In genomic region chr2:138922973-138923563, GRCh38 we compare ENCODE assay signal across 9 cellular contexts.
DNase-seq lines count a peak whose midpoint lies in the region; ATAC-seq and TF ChIP-seq lines count a peak whose summit lies in the region.
"Had no signal": no experiment of that assay in that cellular context is flagged by ENCODE, and none has a peak within 500 bp of the region (broad histone marks: within the 10 kb centered on the region; RNA-seq: fewer than 3 reads in every experiment).

No MANE protein-coding gene starts in this region.

- no peaks in the 10 kb centered on the region for H3K36me3 Mint-ChIP-seq in chondrocyte (ENCODE audit: low read depth)

- no peak overlapping the region for H3K4me3 Mint-ChIP-seq in chondrocyte (ENCODE audit: unreplicated experiment)
- H3K4me3 Mint-ChIP-seq: activated T-cell treated with anti-CD3 and anti-CD28 coated beads, Interleukin-2, amount 50 U/mL, for 4 hours had no signal

- peaks cover 29% of the 10 kb centered on the region for H3K27me3 Mint-ChIP-seq in chondrocyte (ENCODE audit: low read depth)

- peak; percentile 94 for TF ChIP-seq CTCF in chondrocyte (IDR thresholded peaks at IDR 0.05)
- TF ChIP-seq CTCF in omental fat pad (IDR thresholded peaks at IDR 0.05): no peak

- no peaks in the 10 kb centered on the region for H3K9me3 Mint-ChIP-seq in chondrocyte (ENCODE audit: low read depth)

- DNase-seq in NCI-H2107 treated with DMSO at 0.1 percent for 48 hours (lab: John Stamatoyannopoulos, UW; ENCODE audit: unreplicated experiment): peak; percentile 11
- no peak for DNase-seq in NCI-H2107 (lab: John Stamatoyannopoulos, UW)
- peak; percentile 57 for DNase-seq in NCI-H2227 treated with DMSO at 0.1 percent for 48 hours (lab: John Stamatoyannopoulos, UW)
- no peak for DNase-seq in chondrocyte (ENCODE audit: low spot score)
- peak; percentile 61 for DNase-seq in renal cortical epithelial cell (ENCODE audit: low read depth)
- DNase-seq in effector CD4-positive, alpha-beta T cell: no peak
- no peak for DNase-seq in omental fat pad (ENCODE audit: low spot score)
- DNase-seq: activated T-cell treated with anti-CD3 and anti-CD28 coated beads, Interleukin-2, amount 50 U/mL, for 4 hours had no signal

- H3K4me1 Mint-ChIP-seq in chondrocyte (ENCODE audit: low read depth): peaks cover 3% of the 10 kb centered on the region

- ATAC-seq in HG03025 (IDR thresholded peaks at IDR 0.05; ENCODE audit: low FRiP score, unreplicated experiment) (no peak), omental fat pad (ENCODE audit: low FRiP score) (no peak)
- ATAC-seq: activated T-cell treated with anti-CD3 and anti-CD28 coated beads, Interleukin-2, amount 50 U/mL, for 4 hours had no signal

- no peak overlapping the region for H3K27ac Mint-ChIP-seq in chondrocyte (ENCODE audit: unreplicated experiment)

Comparison
In these comparisons a context has a peak if more than half of its experiments do, and no peak if none do; other contexts are left out.
1. DNase-seq: peak in NCI-H2107 treated with DMSO at 0.1 percent for 48 hours (single experiment), NCI-H2227 treated with DMSO at 0.1 percent for 48 hours (single experiment) and renal cortical epithelial cell (single experiment); none in NCI-H2107 (single experiment), chondrocyte (single experiment), effector CD4-positive, alpha-beta T cell (single experiment) and omental fat pad (single experiment).